In genomic region chr17:59786213-59786535, GRCh38 we compare ENCODE assay signal across 8 cellular contexts.
DNase-seq lines count a peak whose midpoint lies in the region; ATAC-seq and TF ChIP-seq lines count a peak whose summit lies in the region.

No MANE protein-coding gene starts in this region.

- no peak for ATAC-seq in activated T-cell treated with anti-CD3 and anti-CD28 coated beads, Interleukin-2, amount 50 U/mL, for 4 hours
- ATAC-seq in lower lobe of right lung = no peak

- DNase-seq in activated T-cell treated with anti-CD3 and anti-CD28 coated beads, Interleukin-2, amount 50 U/mL, for 4 hours = no peak
- DNase-seq in activated T-cell treated with anti-CD3 and anti-CD28 coated beads, Interleukin-2, amount 50 U/mL, for 1 hour = no peak
- no peak for DNase-seq in adipocyte (ENCODE audit: low read depth)
- no peak for DNase-seq in lower lobe of right lung
- DNase-seq in tibial nerve (ENCODE audit: low spot score in 2 of 2) = no peak
- no peak for DNase-seq in foreskin melanocyte
- no peak for DNase-seq in NCI-H446 treated with DMSO at 0.1 percent for 48 hours (lab: John Stamatoyannopoulos, UW)
- DNase-seq in hippocampal formation (lab: John Stamatoyannopoulos, UW) = no peak

- H3K4me3 ChIP-seq in adipocyte (ENCODE audit: low read length) (peak overlapping the region; percentile 63), lower lobe of right lung (peak overlapping the region; percentile 19), tibial nerve (peak overlapping the region in 2 of 4 donors; percentile 22 to 25)

- intact Hi-C loops in lower lobe of right lung (cut with DNase I) = no loop called here

- H3K27ac ChIP-seq in lower lobe of right lung (peak overlapping the region; percentile 86), tibial nerve (peak overlapping the region; percentile 54 to 91 (median 86))

- 22 to 29% methylated on average over 2 of the region's 2 CpGs for WGBS in tibial nerve, 2 donors

- H3K36me3 Mint-ChIP-seq in activated T-cell treated with anti-CD3 and anti-CD28 coated beads, Interleukin-2, amount 50 U/mL, for 4 hours (ENCODE audit: insufficient read depth) = peaks cover 2% of the 10 kb centered on the region

- TF ChIP-seq POLR2A in tibial nerve (IDR thresholded peaks at IDR 0.05) = no peak

- no peaks in the 10 kb centered on the region for H3K27me3 Mint-ChIP-seq in activated T-cell treated with anti-CD3 and anti-CD28 coated beads, Interleukin-2, amount 50 U/mL, for 4 hours (ENCODE audit: low read depth)

- peak overlapping the region; percentile 72 for H3K4me3 Mint-ChIP-seq in activated T-cell treated with anti-CD3 and anti-CD28 coated beads, Interleukin-2, amount 50 U/mL, for 4 hours

- TF ChIP-seq EP300 in tibial nerve (IDR thresholded peaks at IDR 0.05) = no peak

- H3K9me3 ChIP-seq in adipocyte (ENCODE audit: control insufficient read depth, low read length) = no peaks in the 10 kb centered on the region
- no peaks in the 10 kb centered on the region for H3K9me3 ChIP-seq in lower lobe of right lung
- H3K9me3 ChIP-seq in tibial nerve = no peaks in the 10 kb centered on the region

- H3K27me3 ChIP-seq in adipocyte (replicated peaks; ENCODE audit: control insufficient read depth, insufficient read depth, low read length) = no peaks in the 10 kb centered on the region
- H3K27me3 ChIP-seq in lower lobe of right lung (ENCODE audit: low read depth) = no peaks in the 10 kb centered on the region
- H3K27me3 ChIP-seq in tibial nerve = no peaks in the 10 kb centered on the region

- H3K9me3 Mint-ChIP-seq in activated T-cell treated with anti-CD3 and anti-CD28 coated beads, Interleukin-2, amount 50 U/mL, for 4 hours = no peaks in the 10 kb centered on the region

- H3K9ac ChIP-seq in adipocyte (ENCODE audit: low read length) = peak overlapping the region; percentile 89

- TF ChIP-seq CTCF in lower lobe of right lung (IDR thresholded peaks at IDR 0.05) (no peak), tibial nerve (IDR thresholded peaks at IDR 0.05) (no peak)

- H3K4me1 ChIP-seq in adipocyte (ENCODE audit: control insufficient read depth, insufficient read depth, low read length) = peaks cover 61% of the 10 kb centered on the region
- H3K4me1 ChIP-seq in lower lobe of right lung = peaks cover 75% of the 10 kb centered on the region
- H3K4me1 ChIP-seq in tibial nerve = peaks cover 0 to 67% (median 50%) of the 10 kb centered on the region in 4 donors

- H3K4me1 Mint-ChIP-seq in activated T-cell treated with anti-CD3 and anti-CD28 coated beads, Interleukin-2, amount 50 U/mL, for 4 hours (ENCODE audit: low read depth) = peaks cover 55% of the 10 kb centered on the region

- H3K36me3 ChIP-seq in adipocyte (ENCODE audit: control insufficient read depth, insufficient read depth, low read length, severe bottlenecking) (peaks cover 2% of the 10 kb centered on the region), lower lobe of right lung (no peaks in the 10 kb centered on the region), tibial nerve (no peaks in the 10 kb centered on the region)
